Comparison of ENCODE assay signal across 17 cellular contexts in genomic region chr7:105764506-105764905, GRCh38.
A peak's percentile ranks its signal among the peaks of the same experiment; 100 is the strongest.
DNase-seq lines count a peak whose midpoint lies in the region; ATAC-seq and TF ChIP-seq lines count a peak whose summit lies in the region.
"Had no signal": no experiment of that assay in that cellular context is flagged by ENCODE, and none has a peak within 500 bp of the region (broad histone marks: within the 10 kb centered on the region; RNA-seq: fewer than 3 reads in every experiment).

No MANE protein-coding gene starts in this region.

- H3K9me3 ChIP-seq in SK-N-SH (no peaks in the 10 kb centered on the region), heart right ventricle (no peaks in the 10 kb centered on the region)
- H3K9me3 ChIP-seq: A549, HAP-1 had no signal

- intact Hi-C loops in heart right ventricle (cut with DNase I): loop anchor here in 8 of 10 donors (5.0 to 10.0 kb wide), 11 partner anchors 110 to 400 kb away; partner anchors contain the start of gene ATXN7L1 (in 4 of the 8)

- DNase-seq in SK-N-SH (no peak), WTC11 (ENCODE audit: low spot score) (no peak), fibroblast of peridontal ligament (ENCODE audit: extremely low read depth) (peak; percentile 18), heart right ventricle (no peak), germinal center (ENCODE audit: low spot score) (no peak)
- DNase-seq: 8988T, C1 segment of cervical spinal cord, COR-L47, DMS79 treated with DMSO at 0.1 percent for 48 hours, GOT3, HFFc6 had no signal

- no peaks in the 10 kb centered on the region for H3K27me3 Mint-ChIP-seq in WTC11 (ENCODE audit: low read depth)
- H3K27me3 Mint-ChIP-seq: CD4-positive, alpha-beta memory T cell had no signal

- H2AFZ ChIP-seq in SK-N-SH (ENCODE audit: low read depth): no peak overlapping the region

- no peaks in the 10 kb centered on the region for H3K79me2 ChIP-seq in SK-N-SH (ENCODE audit: insufficient read depth)

- H3K27ac Mint-ChIP-seq in WTC11: peak overlapping the region; percentile 66
- H3K27ac Mint-ChIP-seq: HFFc6 had no signal

- H3K4me1 Mint-ChIP-seq in WTC11: peaks cover 62% of the 10 kb centered on the region

- no peak overlapping the region for H3K9ac ChIP-seq in SK-N-SH

- no peaks in the 10 kb centered on the region for H4K20me1 ChIP-seq in SK-N-SH (ENCODE audit: insufficient read depth)

- H3K4me3 Mint-ChIP-seq in WTC11: no peak overlapping the region
- H3K4me3 Mint-ChIP-seq: CD4-positive, alpha-beta memory T cell; HFFc6 had no signal

- no peak overlapping the region for H3K4me2 ChIP-seq in SK-N-SH
- H3K4me2 ChIP-seq: A549 had no signal

- no peaks in the 10 kb centered on the region for H3K9me3 Mint-ChIP-seq in WTC11
- H3K9me3 Mint-ChIP-seq: CD4-positive, alpha-beta memory T cell; HFFc6 had no signal

- no peaks in the 10 kb centered on the region for H3K36me3 ChIP-seq in SK-N-SH (replicated peaks in 1 of 2; ENCODE audit: control insufficient read depth in 1 of 2, insufficient read depth in 2 of 2, low read length in 1 of 2)
- H3K36me3 ChIP-seq in heart right ventricle: no peaks in the 10 kb centered on the region

- no peaks in the 10 kb centered on the region for H3F3A ChIP-seq in SK-N-SH (replicated peaks; ENCODE audit: insufficient read depth)

- no peak for TF ChIP-seq CTCF in SK-N-SH (IDR thresholded peaks at IDR 0.05)
- no peak for TF ChIP-seq CTCF in WTC11 (IDR thresholded peaks at IDR 0.05)
- TF ChIP-seq CTCF in heart right ventricle (IDR thresholded peaks at IDR 0.05): no peak

- H3K9me2 ChIP-seq in SK-N-SH: no peaks in the 10 kb centered on the region

- CTCF ChIA-PET in SK-N-SH (lab: Yijun Ruan, JAX): interaction anchor here (0.8 to 18.1 kb wide), 25 partner anchors 13 to 412 kb away, joined by 3 to 356 read pairs (median 4); partner anchors contain the start of gene ATXN7L1
- CTCF ChIA-PET in WTC11 (lab: Charles Lee): interaction anchor here (0.6 to 3.9 kb wide), 53 partner anchors 8 to 785 kb away, joined by 3 to 33 read pairs (median 5); partner anchors contain the start of gene ATXN7L1

- peaks cover 2% of the 10 kb centered on the region; the same call in 1 of the 2 replicates for H3K36me3 Mint-ChIP-seq in WTC11
- H3K36me3 Mint-ChIP-seq: CD4-positive, alpha-beta memory T cell had no signal

- H3K4me1 ChIP-seq in SK-N-SH (ENCODE audit: control insufficient read depth in 1 of 2, insufficient read depth in 2 of 2, low read depth in 1 of 2, low read length in 1 of 2) (peaks cover 28 to 29% of the 10 kb centered on the region in 2 experiments), heart right ventricle (peaks cover 0 to 18% (median 0%) of the 10 kb centered on the region in 9 donors)
- H3K4me1 ChIP-seq: A549, HAP-1 had no signal

- H3K27me3 ChIP-seq in SK-N-SH (ENCODE audit: insufficient read depth) (no peaks in the 10 kb centered on the region), heart right ventricle (no peaks in the 10 kb centered on the region)

- POLR2A ChIA-PET in SK-N-SH (lab: Yijun Ruan, JAX) (no interaction called here), WTC11 (lab: Charles Lee) (no interaction called here)

- 74% methylated on average over 2 of the region's 2 CpGs for WGBS in SK-N-SH (ENCODE audit: low lambda C conversion rate)
- 88 to 90% methylated on average over 2 of the region's 2 CpGs for WGBS in heart right ventricle, 2 donors

- no peak for TF ChIP-seq RAD21 in SK-N-SH (IDR thresholded peaks at IDR 0.05; ENCODE audit: low read length)

- H3K27ac ChIP-seq in SK-N-SH (ENCODE audit: low read depth in 2 of 2, low read length in 1 of 2) (no peak overlapping the region), heart right ventricle (no peak overlapping the region)
- H3K27ac ChIP-seq: A549 had no signal

- no peak for TF ChIP-seq EP300 in SK-N-SH (IDR thresholded peaks at IDR 0.05; ENCODE audit: borderline replicate concordance in 1 of 2, low read depth in 1 of 2, low read length in 1 of 2)

- no peak overlapping the region for H3K4me3 ChIP-seq in SK-N-SH (ENCODE audit: low read depth in 2 of 2, low read length in 1 of 2)
- no peak overlapping the region for H3K4me3 ChIP-seq in heart right ventricle
- H3K4me3 ChIP-seq: A549, GM12878, HAP-1 had no signal

- ATAC-seq in SK-N-SH treated with all-trans-retinoic acid at 6 μM for 48 hours: no peak
- no peak for ATAC-seq in WTC11
- no peak for ATAC-seq in heart right ventricle
- ATAC-seq in GM18519 (IDR thresholded peaks at IDR 0.05; ENCODE audit: low FRiP score, unreplicated experiment): no peak

TF ChIP-seq in SK-N-SH, 30 proteins besides CTCF, POLR2A, EP300 and RAD21:
- no peak for TF ChIP-seq TCF12 (IDR thresholded peaks at IDR 0.05)
- TF ChIP-seq MEF2A (IDR thresholded peaks at IDR 0.05; ENCODE audit: borderline replicate concordance, low read depth): peak; percentile 41; the same call in 1 of the 2 replicates

TF ChIP-seq in SK-N-SH treated with all-trans-retinoic acid at 6 μM for 48 hours, 23 proteins besides CTCF, POLR2A, EP300 and RAD21:
- TF ChIP-seq PPARA (CRISPR knock-in tag; IDR thresholded peaks at IDR 0.05; ENCODE audit: borderline replicate concordance): no peak
- no peak for TF ChIP-seq TOX (CRISPR knock-in tag; IDR thresholded peaks at IDR 0.05; ENCODE audit: borderline replicate concordance)

TF ChIP-seq in WTC11, 78 proteins besides CTCF, POLR2A, EP300 and RAD21 (continues in another document):
- TF ChIP-seq AFF4 (CRISPR knock-in tag; IDR thresholded peaks at IDR 0.05; ENCODE audit: borderline replicate concordance): no peak
- TF ChIP-seq CDX4 (CRISPR knock-in tag; IDR thresholded peaks at IDR 0.05; ENCODE audit: borderline replicate concordance): no peak
- TF ChIP-seq SMAD4 (CRISPR knock-in tag; IDR thresholded peaks at IDR 0.05): no peak
- no peak for TF ChIP-seq ERG (CRISPR knock-in tag; IDR thresholded peaks at IDR 0.05)
- TF ChIP-seq CBFB (CRISPR knock-in tag; IDR thresholded peaks at IDR 0.05; ENCODE audit: low read depth): no peak
- TF ChIP-seq FOXJ3 (CRISPR knock-in tag; IDR thresholded peaks at IDR 0.05; ENCODE audit: borderline replicate concordance): no peak
- TF ChIP-seq E2F4 (CRISPR knock-in tag; IDR thresholded peaks at IDR 0.05; ENCODE audit: borderline replicate concordance, low read depth): no peak
